ENCODE assay signal across 8 cellular contexts in the genomic region with DNA sequence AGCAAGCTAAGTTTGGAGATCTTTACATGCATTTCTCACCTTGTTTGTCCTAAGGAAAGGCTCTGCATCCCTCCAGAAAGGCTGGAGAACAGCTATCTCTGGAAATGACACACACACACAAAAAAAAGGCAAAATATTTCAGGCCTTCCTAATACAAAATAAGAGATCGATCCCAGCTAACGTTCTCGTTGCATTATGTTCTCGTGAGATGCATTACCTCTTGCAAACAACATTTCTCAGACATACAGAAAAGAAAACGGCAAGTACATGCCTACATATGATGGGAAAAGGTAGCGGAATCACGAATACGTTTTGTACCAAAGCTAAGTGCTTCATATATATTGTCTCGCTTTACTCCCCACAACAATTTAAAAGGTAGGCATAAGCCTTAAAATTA. TPM values are rescaled to one million over a fixed set of nuclear protein-coding genes. Genes with fewer than 3 reads are reported as not detected.
DNase-seq lines count a peak whose midpoint lies in the region; ATAC-seq and TF ChIP-seq lines count a peak whose summit lies in the region.

No MANE protein-coding gene starts in this region.

- H4K20me1 ChIP-seq in GM23338 (replicated peaks; ENCODE audit: insufficient read depth): no peaks in the 10 kb centered on the region

- no peak for TF ChIP-seq CTCF in BJ (IDR thresholded peaks at IDR 0.05; ENCODE audit: insufficient read depth, low read depth, low read length)
- TF ChIP-seq CTCF in GM23338 (conservative IDR thresholded peaks at IDR 0.05; ENCODE audit: low read depth in 2 of 2): no peak
- no peak for TF ChIP-seq CTCF in kidney epithelial cell (IDR thresholded peaks at IDR 0.05; ENCODE audit: insufficient read depth, low read length, poor library complexity, severe bottlenecking)
- no peak for TF ChIP-seq CTCF in transverse colon (IDR thresholded peaks at IDR 0.05)

- TF ChIP-seq POLR2A in transverse colon (IDR thresholded peaks at IDR 0.05): no peak

- intact Hi-C loops in activated T-helper 1 cell treated with anti-CD3 and anti-CD28 coated beads, Interleukin-12 subunit alpha, Interleukin-12 subunit beta, Interleukin-2, Interleukin-4 antibody, amounts not matched to agents 30 ng/mL and 10 ng/mL and 1 ng/mL, durations not matched to agents 14 hours and 24 hours and 36 hours (cut with micrococcal nuclease): loop anchor here (1.0 to 5.0 kb wide), 7 partner anchors 49 to 616 kb away; partner anchors contain the start of genes AKAP9, ANKIB1, CYP51A1 and FZD1
- intact Hi-C loops in transverse colon (cut with DNase I; ENCODE audit: low total_unique reads): no loop called here

- POLR2A ChIA-PET in BJ (lab: Charles Lee): no interaction called here

- in situ Hi-C loops in transverse colon (cut with MboI; ENCODE audit: low pct_ligation_motif_present in 1 of 4, low pct_unique_long_range_greater_than_20kb in 1 of 4, low sequenced_read_pairs in 3 of 4) (no loop called here), KBM-7 (cut with MboI; ENCODE audit: low pct_unique_long_range_greater_than_20kb, low sequenced_read_pairs) (no loop called here)

- H2AFZ ChIP-seq in GM23338: peak overlapping the region; percentile 70

- no peaks in the 10 kb centered on the region for H3F3A ChIP-seq in GM23338 (replicated peaks; ENCODE audit: low read depth)

- WGBS in transverse colon (ENCODE audit: low coverage in 1 of 2), 2 donors: 10 to 18% methylated on average over 6 to 9 of the region's 9 CpGs

- H3K4me2 ChIP-seq in GM23338: peak overlapping the region; percentile 86

- no peaks in the 10 kb centered on the region for H3K9me2 ChIP-seq in GM23338 (ENCODE audit: insufficient read depth)

- no peaks in the 10 kb centered on the region for H3K27me3 ChIP-seq in BJ (ENCODE audit: control insufficient read depth, insufficient read depth, low read length)
- H3K27me3 ChIP-seq in GM23338 (ENCODE audit: insufficient read depth): no peaks in the 10 kb centered on the region
- H3K27me3 ChIP-seq in kidney epithelial cell (ENCODE audit: control insufficient read depth, insufficient read depth, low read length): no peaks in the 10 kb centered on the region
- no peaks in the 10 kb centered on the region for H3K27me3 ChIP-seq in transverse colon

- CTCF ChIA-PET in BJ (lab: Yijun Ruan, JAX): interaction anchor here (0.6 to 1.8 kb wide), 13 partner anchors 11 to 826 kb away, joined by 3 to 16 read pairs (median 4); partner anchors contain the start of gene GATAD1

- no peaks in the 10 kb centered on the region; the same call in 2 of the 3 replicates for H3K36me3 Mint-ChIP-seq in GM23338 (ENCODE audit: low read depth)
- peaks cover 31% of the 10 kb centered on the region for H3K36me3 Mint-ChIP-seq in activated T-helper 1 cell treated with anti-CD3 and anti-CD28 coated beads, Interleukin-12 subunit alpha, Interleukin-12 subunit beta, Interleukin-2, Interleukin-4 antibody, amounts not matched to agents 30 ng/mL and 10 ng/mL and 1 ng/mL, durations not matched to agents 14 hours and 24 hours and 36 hours (ENCODE audit: low read depth)

- ATAC-seq in GM23338 (no peak), GM18909 (IDR thresholded peaks at IDR 0.05; ENCODE audit: poor library complexity, unreplicated experiment) (no peak), HG02571 (IDR thresholded peaks at IDR 0.05; ENCODE audit: unreplicated experiment) (no peak)

- no peaks in the 10 kb centered on the region for H3K9me3 ChIP-seq in transverse colon

- H3K27ac Mint-ChIP-seq in GM23338: 0 out of 2 replicates have a peak overlapping the region, but pooled peaks have one; percentile 89
- H3K27ac Mint-ChIP-seq in activated T-helper 1 cell treated with anti-CD3 and anti-CD28 coated beads, Interleukin-12 subunit alpha, Interleukin-12 subunit beta, Interleukin-2, Interleukin-4 antibody, amounts not matched to agents 30 ng/mL and 10 ng/mL and 1 ng/mL, durations not matched to agents 14 hours and 24 hours and 36 hours: peak overlapping the region; percentile 98

- DNase-seq in BJ (ENCODE audit: low read depth): no peak
- peak; percentile 5 for DNase-seq in GM23338 (ENCODE audit: low spot score)
- no peak for DNase-seq in activated T-helper 1 cell treated with anti-CD3 and anti-CD28 coated beads, Interleukin-12 subunit alpha, Interleukin-12 subunit beta, Interleukin-2, Interleukin-4 antibody, amounts not matched to agents 30 ng/mL and 10 ng/mL and 1 ng/mL, durations not matched to agents 14 hours and 24 hours and 36 hours (ENCODE audit: low spot score)
- no peak for DNase-seq in kidney epithelial cell (ENCODE audit: low read depth)
- no peak for DNase-seq in transverse colon
- DNase-seq in KBM-7: no peak

- H3K4me3 Mint-ChIP-seq in GM23338: peak overlapping the region; percentile 95
- H3K4me3 Mint-ChIP-seq in activated T-helper 1 cell treated with anti-CD3 and anti-CD28 coated beads, Interleukin-12 subunit alpha, Interleukin-12 subunit beta, Interleukin-2, Interleukin-4 antibody, amounts not matched to agents 30 ng/mL and 10 ng/mL and 1 ng/mL, durations not matched to agents 14 hours and 24 hours and 36 hours: peak overlapping the region; percentile 99

- H3K4me3 ChIP-seq in BJ (ENCODE audit: low read depth, low read length): peak overlapping the region; percentile 90
- peak overlapping the region; percentile 64 for H3K4me3 ChIP-seq in GM23338
- H3K4me3 ChIP-seq in kidney epithelial cell (ENCODE audit: low read depth, low read length): peak overlapping the region; percentile 97
- H3K4me3 ChIP-seq in transverse colon: peak overlapping the region; percentile 56 to 93 (median 72)

- H3K9me3 Mint-ChIP-seq in GM23338: no peaks in the 10 kb centered on the region; the same call in 2 of the 3 replicates
- H3K9me3 Mint-ChIP-seq in activated T-helper 1 cell treated with anti-CD3 and anti-CD28 coated beads, Interleukin-12 subunit alpha, Interleukin-12 subunit beta, Interleukin-2, Interleukin-4 antibody, amounts not matched to agents 30 ng/mL and 10 ng/mL and 1 ng/mL, durations not matched to agents 14 hours and 24 hours and 36 hours: no peaks in the 10 kb centered on the region

- H3K4me1 Mint-ChIP-seq in GM23338: peaks cover 5% of the 10 kb centered on the region; the same call in 2 of the 3 replicates
- H3K4me1 Mint-ChIP-seq in activated T-helper 1 cell treated with anti-CD3 and anti-CD28 coated beads, Interleukin-12 subunit alpha, Interleukin-12 subunit beta, Interleukin-2, Interleukin-4 antibody, amounts not matched to agents 30 ng/mL and 10 ng/mL and 1 ng/mL, durations not matched to agents 14 hours and 24 hours and 36 hours (ENCODE audit: low read depth): peaks cover 38% of the 10 kb centered on the region

- peaks cover 39% of the 10 kb centered on the region for H3K79me2 ChIP-seq in GM23338 (replicated peaks; ENCODE audit: insufficient read depth)

- H3K27me3 Mint-ChIP-seq in GM23338 (ENCODE audit: insufficient read depth, low read depth, poor library complexity): peaks cover 7% of the 10 kb centered on the region
- H3K27me3 Mint-ChIP-seq in activated T-helper 1 cell treated with anti-CD3 and anti-CD28 coated beads, Interleukin-12 subunit alpha, Interleukin-12 subunit beta, Interleukin-2, Interleukin-4 antibody, amounts not matched to agents 30 ng/mL and 10 ng/mL and 1 ng/mL, durations not matched to agents 14 hours and 24 hours and 36 hours (ENCODE audit: insufficient read depth): peaks cover 2% of the 10 kb centered on the region

- TF ChIP-seq EP300 in transverse colon (IDR thresholded peaks at IDR 0.05; ENCODE audit: low read depth): no peak

- H3K4me1 ChIP-seq in GM23338 (ENCODE audit: insufficient read depth): no peaks in the 10 kb centered on the region
- peaks cover 0 to 18% (median 6%) of the 10 kb centered on the region in 4 donors for H3K4me1 ChIP-seq in transverse colon

- H3K27ac ChIP-seq in GM23338 (ENCODE audit: low read depth) (no peak overlapping the region), transverse colon (peak overlapping the region; percentile 48 to 77 (median 68))

- H3K36me3 ChIP-seq in BJ (ENCODE audit: control insufficient read depth, insufficient read depth, low read length) (no peaks in the 10 kb centered on the region; the same call in 1 of the 2 replicates), GM23338 (ENCODE audit: insufficient read depth) (no peaks in the 10 kb centered on the region), kidney epithelial cell (ENCODE audit: control insufficient read depth, insufficient read depth, low read length) (no peaks in the 10 kb centered on the region), transverse colon (no peaks in the 10 kb centered on the region)

TF ChIP-seq in GM23338, 12 proteins besides CTCF, POLR2A, EP300 and RAD21 (continues in another document):
- TF ChIP-seq STAT1 (IDR thresholded peaks at IDR 0.05; ENCODE audit: unreplicated experiment) (no peak), NANOG (IDR thresholded peaks at IDR 0.05; ENCODE audit: borderline replicate concordance) (no peak), JUNB (IDR thresholded peaks at IDR 0.05; ENCODE audit: unreplicated experiment) (no peak)

RNA-seq across cellular contexts. Expression of gene MTERF1, which starts 0.5 kb away (rescaled TPM):
- polyA plus RNA-seq in BJ (2011; rRNA removed): 3.6 and 7.1 TPM in 2 replicates
- 4.8 TPM in 2 replicates for polyA minus RNA-seq in BJ (2011; rRNA and poly(A)+ RNA removed)
- total RNA-seq in GM23338 (2014; rRNA removed; shearing (Covaris generic)): 13.5 and 19.7 TPM in 2 replicates
- polyA plus RNA-seq in GM23338 (2016; fragmentation: Nextera tagmentation; extraction: Ambion mirVana): 11.2 and 14.5 TPM in 2 replicates
- 19.3 and 20.4 TPM in 2 replicates for total RNA-seq in activated T-helper 1 cell treated with anti-CD3 and anti-CD28 coated beads, Interleukin-12 subunit alpha, Interleukin-12 subunit beta, Interleukin-2, Interleukin-4 antibody, amounts not matched to agents 30 ng/mL and 10 ng/mL and 1 ng/mL, durations not matched to agents 14 hours and 24 hours and 36 hours
- 6.7 and 10.5 TPM in 2 replicates for total RNA-seq in kidney epithelial cell
- 10 to 100 TPM in 2 of 4 donors, 1 to 10 TPM in 1, under 1 TPM in 1; 0.80 to 24.3 (median 11.3) TPM for total RNA-seq in transverse colon
